Comparison of ENCODE assay signal across 8 cellular contexts in genomic region chr7:27745064-27745583, GRCh38. TPM values are rescaled to one million over a fixed set of nuclear protein-coding genes. Genes with fewer than 3 reads are reported as not detected.
DNase-seq lines count a peak whose midpoint lies in the region; ATAC-seq and TF ChIP-seq lines count a peak whose summit lies in the region.

No MANE protein-coding gene starts in this region.

- peaks cover 18% of the 10 kb centered on the region for H3K36me3 ChIP-seq in Loucy (ENCODE audit: insufficient read depth, low read length)

- DNase-seq in natural killer cell (no peak), inferior parietal cortex (ENCODE audit: extremely low spot score) (peak; percentile 21)
- no peak for DNase-seq in natural killer cell treated with Interleukin-12 subunit alpha and Interleukin-12 subunit beta and Interleukin-15 and Interleukin-18, amount 100 ng/mL, for 72 hours (ENCODE audit: low spot score)
- no peak for DNase-seq in activated CD4-positive, CD25-positive, alpha-beta regulatory T cell (lab: John Stamatoyannopoulos, UW)

- no peaks in the 10 kb centered on the region for H3K27me3 Mint-ChIP-seq in natural killer cell (ENCODE audit: low read depth in 2 of 2)
- H3K27me3 Mint-ChIP-seq in natural killer cell treated with Interleukin-12 subunit alpha and Interleukin-12 subunit beta and Interleukin-15 and Interleukin-18, amount 100 ng/mL, for 72 hours: no peaks in the 10 kb centered on the region
- no peaks in the 10 kb centered on the region for H3K27me3 Mint-ChIP-seq in activated T-helper 17 cell treated with anti-CD3 and anti-CD28 coated beads, Interleukin-2, amount 50 U/mL, for 72 hours

- H3K9me2 ChIP-seq in Loucy (replicated peaks; ENCODE audit: low read depth, low read length): no peaks in the 10 kb centered on the region

- peaks cover 14% of the 10 kb centered on the region for H3K36me3 Mint-ChIP-seq in natural killer cell
- peaks cover 14% of the 10 kb centered on the region for H3K36me3 Mint-ChIP-seq in natural killer cell treated with Interleukin-12 subunit alpha and Interleukin-12 subunit beta and Interleukin-15 and Interleukin-18, amount 100 ng/mL, for 72 hours
- H3K36me3 Mint-ChIP-seq in activated T-helper 17 cell treated with anti-CD3 and anti-CD28 coated beads, Interleukin-2, amount 50 U/mL, for 72 hours (ENCODE audit: low read depth): peaks cover 63% of the 10 kb centered on the region

- H3K9me3 ChIP-seq in Loucy (ENCODE audit: insufficient read depth, low read depth, low read length): no peaks in the 10 kb centered on the region

- peaks cover 60% of the 10 kb centered on the region for H3K4me1 ChIP-seq in Loucy (ENCODE audit: insufficient read depth, low read length, poor library complexity, severe bottlenecking)

- peaks cover 92% of the 10 kb centered on the region for H3K79me2 ChIP-seq in Loucy (ENCODE audit: insufficient read depth, low read length)

- peak overlapping the region; percentile 16 to 35 for H3K27ac Mint-ChIP-seq in natural killer cell
- H3K27ac Mint-ChIP-seq in natural killer cell treated with Interleukin-12 subunit alpha and Interleukin-12 subunit beta and Interleukin-15 and Interleukin-18, amount 100 ng/mL, for 72 hours: no peak overlapping the region
- no peak overlapping the region for H3K27ac Mint-ChIP-seq in activated T-helper 17 cell treated with anti-CD3 and anti-CD28 coated beads, Interleukin-2, amount 50 U/mL, for 72 hours

- peak overlapping the region; percentile 77 for H3K4me2 ChIP-seq in Loucy (ENCODE audit: low read depth, low read length, poor library complexity, severe bottlenecking)

- TF ChIP-seq CTCF in natural killer cell (IDR thresholded peaks at IDR 0.05) (peak; percentile 26), Loucy (conservative IDR thresholded peaks at IDR 0.05; ENCODE audit: low read length) (peak; percentile 86)

- 0 out of 2 replicates have a peak, but pooled peaks cover 3% of the 10 kb centered on the region for H3F3A ChIP-seq in Loucy (ENCODE audit: low read depth)

- H4K20me1 ChIP-seq in Loucy (ENCODE audit: insufficient read depth, low read length, poor library complexity, severe bottlenecking): peaks cover 52% of the 10 kb centered on the region

- ATAC-seq in natural killer cell (no peak), GM19351 (IDR thresholded peaks at IDR 0.05; ENCODE audit: unreplicated experiment) (no peak), GM21529 (IDR thresholded peaks at IDR 0.05; ENCODE audit: unreplicated experiment) (no peak)
- ATAC-seq in natural killer cell treated with Interleukin-12 subunit alpha and Interleukin-12 subunit beta and Interleukin-15 and Interleukin-18, amount 100 ng/mL, for 72 hours: no peak
- no peak for ATAC-seq in activated T-helper 17 cell treated with anti-CD3 and anti-CD28 coated beads, Interleukin-2, amount 50 U/mL, for 72 hours (replicated peaks)

- no peak overlapping the region for H2AFZ ChIP-seq in Loucy (ENCODE audit: low read length)

- H3K4me1 Mint-ChIP-seq in natural killer cell: peaks cover 46 to 58% of the 10 kb centered on the region in 2 donors
- peaks cover 36 to 43% of the 10 kb centered on the region in 2 donors for H3K4me1 Mint-ChIP-seq in natural killer cell treated with Interleukin-12 subunit alpha and Interleukin-12 subunit beta and Interleukin-15 and Interleukin-18, amount 100 ng/mL, for 72 hours (ENCODE audit: low read depth in 2 of 2)
- peaks cover 33% of the 10 kb centered on the region for H3K4me1 Mint-ChIP-seq in activated T-helper 17 cell treated with anti-CD3 and anti-CD28 coated beads, Interleukin-2, amount 50 U/mL, for 72 hours

- intact Hi-C loops in natural killer cell (cut with micrococcal nuclease): no loop called here

- H3K9ac ChIP-seq in Loucy (ENCODE audit: low read depth, low read length, poor library complexity, severe bottlenecking): peak overlapping the region; percentile 57

- peaks cover 3% of the 10 kb centered on the region for H3K27me3 ChIP-seq in Loucy (ENCODE audit: insufficient read depth, low read length, poor library complexity, severe bottlenecking)

- no peaks in the 10 kb centered on the region for H3K9me3 Mint-ChIP-seq in natural killer cell
- H3K9me3 Mint-ChIP-seq in natural killer cell treated with Interleukin-12 subunit alpha and Interleukin-12 subunit beta and Interleukin-15 and Interleukin-18, amount 100 ng/mL, for 72 hours: no peaks in the 10 kb centered on the region
- no peaks in the 10 kb centered on the region for H3K9me3 Mint-ChIP-seq in activated T-helper 17 cell treated with anti-CD3 and anti-CD28 coated beads, Interleukin-2, amount 50 U/mL, for 72 hours

- no peak overlapping the region for H3K4me3 Mint-ChIP-seq in natural killer cell
- H3K4me3 Mint-ChIP-seq in natural killer cell treated with Interleukin-12 subunit alpha and Interleukin-12 subunit beta and Interleukin-15 and Interleukin-18, amount 100 ng/mL, for 72 hours: no peak overlapping the region
- H3K4me3 Mint-ChIP-seq in activated T-helper 17 cell treated with anti-CD3 and anti-CD28 coated beads, Interleukin-2, amount 50 U/mL, for 72 hours: peak overlapping the region; percentile 27

- peak overlapping the region; percentile 67 for H3K4me3 ChIP-seq in Loucy (ENCODE audit: low read length, poor library complexity, severe bottlenecking)

RNA-seq across cellular contexts. Expression of gene TAX1BP1, which starts 5.2 kb away (rescaled TPM):
- total RNA-seq in natural killer cell: 100 to 1,000 TPM; 135 to 158 (median 150) TPM
- 100 to 1,000 TPM in 1 of 2 donors, 10 to 100 TPM in 1; 90.6 to 133 TPM for total RNA-seq in natural killer cell treated with Interleukin-12 subunit alpha and Interleukin-12 subunit beta and Interleukin-15 and Interleukin-18, amount 100 ng/mL, for 72 hours
- total RNA-seq in activated T-helper 17 cell treated with anti-CD3 and anti-CD28 coated beads, Interleukin-2, amount 50 U/mL, for 72 hours: 100 to 1,000 TPM; 100 to 151 TPM

Comparison
In these comparisons a context has a peak if more than half of its experiments do, and no peak if none do; other contexts are left out.
1. H3K27ac Mint-ChIP-seq: peak in natural killer cell (2 of 2); none in natural killer cell treated with Interleukin-12 subunit alpha and Interleukin-12 subunit beta and Interleukin-15 and Interleukin-18, amount 100 ng/mL, for 72 hours (0 of 2) and activated T-helper 17 cell treated with anti-CD3 and anti-CD28 coated beads, Interleukin-2, amount 50 U/mL, for 72 hours (single experiment).